ENCODE assay signal across 1 cellular context in genomic region chr14:103881927-103882281, GRCh38.
TF ChIP-seq lines count a peak whose summit lies in the region.

No MANE protein-coding gene starts in this region.

TF ChIP-seq in liver, 16 proteins besides CTCF, POLR2A, EP300 and RAD21 (continued from another document):
- TF ChIP-seq, protein P1, sequence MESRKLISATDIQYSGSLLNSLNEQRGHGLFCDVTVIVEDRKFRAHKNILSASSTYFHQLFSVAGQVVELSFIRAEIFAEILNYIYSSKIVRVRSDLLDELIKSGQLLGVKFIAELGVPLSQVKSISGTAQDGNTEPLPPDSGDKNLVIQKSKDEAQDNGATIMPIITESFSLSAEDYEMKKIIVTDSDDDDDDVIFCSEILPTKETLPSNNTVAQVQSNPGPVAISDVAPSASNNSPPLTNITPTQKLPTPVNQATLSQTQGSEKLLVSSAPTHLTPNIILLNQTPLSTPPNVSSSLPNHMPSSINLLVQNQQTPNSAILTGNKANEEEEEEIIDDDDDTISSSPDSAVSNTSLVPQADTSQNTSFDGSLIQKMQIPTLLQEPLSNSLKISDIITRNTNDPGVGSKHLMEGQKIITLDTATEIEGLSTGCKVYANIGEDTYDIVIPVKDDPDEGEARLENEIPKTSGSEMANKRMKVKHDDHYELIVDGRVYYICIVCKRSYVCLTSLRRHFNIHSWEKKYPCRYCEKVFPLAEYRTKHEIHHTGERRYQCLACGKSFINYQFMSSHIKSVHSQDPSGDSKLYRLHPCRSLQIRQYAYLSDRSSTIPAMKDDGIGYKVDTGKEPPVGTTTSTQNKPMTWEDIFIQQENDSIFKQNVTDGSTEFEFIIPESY (IDR thresholded peaks at IDR 0.05) = no peak
- no peak for TF ChIP-seq REST (IDR thresholded peaks at IDR 0.05)
- no peak for TF ChIP-seq HNF4G (IDR thresholded peaks at IDR 0.05)
- TF ChIP-seq YY1 (IDR thresholded peaks at IDR 0.05) = no peak
- TF ChIP-seq TAF1 (conservative IDR thresholded peaks at IDR 0.05) = no peak
- TF ChIP-seq RXRA (IDR thresholded peaks at IDR 0.05) = no peak
- TF ChIP-seq JUND (IDR thresholded peaks at IDR 0.05) = no peak
- TF ChIP-seq, protein P2, sequence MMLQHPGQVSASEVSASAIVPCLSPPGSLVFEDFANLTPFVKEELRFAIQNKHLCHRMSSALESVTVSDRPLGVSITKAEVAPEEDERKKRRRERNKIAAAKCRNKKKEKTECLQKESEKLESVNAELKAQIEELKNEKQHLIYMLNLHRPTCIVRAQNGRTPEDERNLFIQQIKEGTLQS (IDR thresholded peaks at IDR 0.05) = no peak
